1 cellular context compared by ENCODE assay signal in genomic region chr6:13678255-13678983, GRCh38.
TF ChIP-seq lines count a peak whose summit lies in the region.

No MANE protein-coding gene starts in this region.

TF ChIP-seq in HepG2, 621 proteins besides CTCF, POLR2A, EP300 and RAD21 (continued from another document and continues in another):
- TF ChIP-seq HNRNPK (IDR thresholded peaks at IDR 0.05; ENCODE audit: low read depth, low read length, poor library complexity, severe bottlenecking) (no peak), ZNF629 (CRISPR knock-in tag; conservative IDR thresholded peaks at IDR 0.05) (no peak), ELF1 (CRISPR knock-in tag; IDR thresholded peaks at IDR 0.05) (0 out of 2 replicates have a peak, but pooled peaks have one; percentile 46), ZSCAN12 (CRISPR knock-in tag; IDR thresholded peaks at IDR 0.05) (no peak), IRF2 (CRISPR knock-in tag; IDR thresholded peaks at IDR 0.05) (no peak), ZMAT3 (CRISPR knock-in tag; conservative IDR thresholded peaks at IDR 0.05) (no peak), REPIN1 (CRISPR knock-in tag; IDR thresholded peaks at IDR 0.05; ENCODE audit: borderline replicate concordance, low read depth) (no peak), MTERF4 (CRISPR knock-in tag; IDR thresholded peaks at IDR 0.05) (no peak), ELF3 (CRISPR knock-in tag; IDR thresholded peaks at IDR 0.05) (peak; percentile 14; the same call in 1 of the 2 replicates), ZNF280D (CRISPR knock-in tag; IDR thresholded peaks at IDR 0.05) (no peak), ZFX (CRISPR knock-in tag; IDR thresholded peaks at IDR 0.05; ENCODE audit: low read depth) (0 out of 2 replicates have a peak, but pooled peaks have one; percentile 23), RBM22 (optimal IDR thresholded peaks at IDR 0.05; ENCODE audit: low read length) (peak; percentile 16), HOMEZ (CRISPR knock-in tag; IDR thresholded peaks at IDR 0.05; ENCODE audit: low read depth) (no peak), PTBP1 (IDR thresholded peaks at IDR 0.05; ENCODE audit: low read depth, low read length, poor library complexity, severe bottlenecking) (no peak), ZMYM4 (CRISPR knock-in tag; IDR thresholded peaks at IDR 0.05) (peak; percentile 61; the same call in 1 of the 2 replicates), PRDM15 (CRISPR knock-in tag; IDR thresholded peaks at IDR 0.05) (peak; percentile 98), TEAD3 (CRISPR knock-in tag; optimal IDR thresholded peaks at IDR 0.05; ENCODE audit: borderline replicate concordance) (peak; percentile 41), PHF8 (CRISPR knock-in tag; IDR thresholded peaks at IDR 0.05) (no peak), SSRP1 (CRISPR knock-in tag; IDR thresholded peaks at IDR 0.05) (no peak), FOXA1 (IDR thresholded peaks at IDR 0.05) (no peak), FOXA1 (CRISPR knock-in tag; IDR thresholded peaks at IDR 0.05) (peak; percentile 54; the same call in 1 of the 2 replicates), ZNF292 (CRISPR knock-in tag; IDR thresholded peaks at IDR 0.05; ENCODE audit: borderline replicate concordance, low read depth) (0 out of 2 replicates have a peak, but pooled peaks have one; percentile 21), ZBTB3 (CRISPR knock-in tag; IDR thresholded peaks at IDR 0.05; ENCODE audit: borderline replicate concordance, low read depth) (no peak), PAXIP1 (CRISPR knock-in tag; conservative IDR thresholded peaks at IDR 0.05) (peak; percentile 10; the same call in 1 of the 2 replicates), ZBTB25 (CRISPR knock-in tag; IDR thresholded peaks at IDR 0.05) (peak; percentile 44; the same call in 1 of the 2 replicates), POGZ (CRISPR knock-in tag; IDR thresholded peaks at IDR 0.05) (peak; percentile 45; the same call in 1 of the 2 replicates), FOXA3 (CRISPR knock-in tag; IDR thresholded peaks at IDR 0.05) (peak; percentile 38; the same call in 1 of the 2 replicates), BRF2 (CRISPR knock-in tag; IDR thresholded peaks at IDR 0.05) (no peak), MTA3 (CRISPR knock-in tag; IDR thresholded peaks at IDR 0.05) (no peak), GABPA (IDR thresholded peaks at IDR 0.05; ENCODE audit: low read depth, low read length) (no peak), GABPA (CRISPR knock-in tag; IDR thresholded peaks at IDR 0.05; ENCODE audit: low read depth) (peak; percentile 27; the same call in 1 of the 2 replicates), MYPOP (CRISPR knock-in tag; IDR thresholded peaks at IDR 0.05) (peak; percentile 7; the same call in 1 of the 2 replicates), ZNF569 (CRISPR knock-in tag; IDR thresholded peaks at IDR 0.05; ENCODE audit: borderline replicate concordance) (no peak), CREM (IDR thresholded peaks at IDR 0.05) (0 out of 2 replicates have a peak, but pooled peaks have one; percentile 7), CREM (CRISPR knock-in tag; IDR thresholded peaks at IDR 0.05) (no peak), KLF6 (CRISPR knock-in tag; IDR thresholded peaks at IDR 0.05) (no peak), ZNF34 (CRISPR knock-in tag; IDR thresholded peaks at IDR 0.05; ENCODE audit: borderline replicate concordance) (no peak), FOXC1 (CRISPR knock-in tag; IDR thresholded peaks at IDR 0.05; ENCODE audit: borderline replicate concordance) (no peak), ATF2 (CRISPR knock-in tag; IDR thresholded peaks at IDR 0.05) (peak; percentile 4; the same call in 1 of the 2 replicates), ZGPAT (CRISPR knock-in tag; IDR thresholded peaks at IDR 0.05) (0 out of 2 replicates have a peak, but pooled peaks have one; percentile 20), TAF1 (CRISPR knock-in tag; IDR thresholded peaks at IDR 0.05) (no peak), ZNF556 (CRISPR knock-in tag; IDR thresholded peaks at IDR 0.05; ENCODE audit: borderline replicate concordance) (peak; percentile 35), KLF12 (CRISPR knock-in tag; IDR thresholded peaks at IDR 0.05; ENCODE audit: borderline replicate concordance) (0 out of 2 replicates have a peak, but pooled peaks have one; percentile 12), HMG20B (CRISPR knock-in tag; conservative IDR thresholded peaks at IDR 0.05) (0 out of 2 replicates have a peak, but pooled peaks have one; percentile 30)
